11 cellular contexts compared by ENCODE assay signal in genomic region chr11:19790831-19791552, GRCh38.
DNase-seq lines count a peak whose midpoint lies in the region; ATAC-seq and TF ChIP-seq lines count a peak whose summit lies in the region.
"Had no signal": no experiment of that assay in that cellular context is flagged by ENCODE, and none has a peak within 500 bp of the region (broad histone marks: within the 10 kb centered on the region; RNA-seq: fewer than 3 reads in every experiment).

No MANE protein-coding gene starts in this region.

- H3K4me1 ChIP-seq in iPS-18a (ENCODE audit: control insufficient read depth, low read depth, low read length), result peaks cover 52% of the 10 kb centered on the region

- no peak overlapping the region for H3K27ac ChIP-seq in iPS-18a (ENCODE audit: low read length)
- H3K27ac ChIP-seq: dorsolateral prefrontal cortex had no signal

- H3K9ac ChIP-seq in iPS-18a (ENCODE audit: low read length), result no peak overlapping the region

- no peaks in the 10 kb centered on the region for H3K36me3 ChIP-seq in iPS-18a (ENCODE audit: control insufficient read depth, low read depth, low read length)

- ATAC-seq in GM19467 (IDR thresholded peaks at IDR 0.05; ENCODE audit: unreplicated experiment) (peak; percentile 86), HG03442 (IDR thresholded peaks at IDR 0.05; ENCODE audit: unreplicated experiment) (peak; percentile 51), HG03135 (IDR thresholded peaks at IDR 0.05; ENCODE audit: unreplicated experiment) (no peak), GM19328 (IDR thresholded peaks at IDR 0.05; ENCODE audit: unreplicated experiment) (no peak)

- no peaks in the 10 kb centered on the region for H3K27me3 ChIP-seq in iPS-18a (ENCODE audit: control insufficient read depth, insufficient read depth, low read length)
- H3K27me3 ChIP-seq: dorsolateral prefrontal cortex had no signal

- no peak for TF ChIP-seq CTCF in GM12865 (IDR thresholded peaks at IDR 0.05; ENCODE audit: insufficient read depth, low read depth, low read length, missing control alignments)

- DNase-seq in GM12865 (ENCODE audit: low read depth) (peak; percentile 20), NCI-H1105 treated with DMSO at 0.1 percent for 48 hours (lab: John Stamatoyannopoulos, UW) (no peak)
- no peak for DNase-seq in activated CD4-positive, alpha-beta T cell treated with anti-CD3 and anti-CD28 coated beads for 48 hours
- DNase-seq: amygdala, dorsolateral prefrontal cortex, KBM-7 had no signal

- H3K9me3 ChIP-seq in iPS-18a (ENCODE audit: control insufficient read depth, low read depth, low read length), result no peaks in the 10 kb centered on the region

- no peak overlapping the region for H3K4me3 ChIP-seq in GM12865 (ENCODE audit: low read depth, low read length)
- peak overlapping the region; percentile 23 for H3K4me3 ChIP-seq in iPS-18a (ENCODE audit: low read length)
- H3K4me3 ChIP-seq: dorsolateral prefrontal cortex had no signal

Comparison
In these comparisons a context has a peak if more than half of its experiments do, and no peak if none do; other contexts are left out.
1. ATAC-seq: peak in GM19467 (single experiment) and HG03442 (single experiment); none in HG03135 (single experiment) and GM19328 (single experiment).